In genomic region chr2:148515170-148515569, GRCh38 we compare ENCODE assay signal across 23 cellular contexts.
"Had no signal": no experiment of that assay in that cellular context is flagged by ENCODE, and none has a peak within 500 bp of the region (broad histone marks: within the 10 kb centered on the region; RNA-seq: fewer than 3 reads in every experiment).

No MANE protein-coding gene starts in this region.

- H2AFZ ChIP-seq: neural progenitor cell had no signal

- H3K27ac Mint-ChIP-seq: activated CD4-positive, alpha-beta memory T cell treated with anti-CD3 and anti-CD28 coated beads, Interleukin-2, amount 10 ng/mL, durations not matched to agents 7 days and 5 days; activated naive CD4-positive, alpha-beta T cell treated with anti-CD3 and anti-CD28 coated beads for 36 hours; activated naive CD8-positive, alpha-beta T cell treated with anti-CD3 and anti-CD28 coated beads, Interleukin-2, amount 10 ng/mL, durations not matched to agents 7 days and 5 days; neural progenitor cell; progenitor cell of endocrine pancreas; stimulated activated naive B cell treated with anti-CD40 and anti-IgM and Interleukin-4, amounts not matched to agents 10 μg/mL and 1 μg/mL and 100 μg/mL, for 72 hours; type B pancreatic cell had no signal

- H3K27me3 Mint-ChIP-seq: activated CD4-positive, alpha-beta memory T cell treated with anti-CD3 and anti-CD28 coated beads, Interleukin-2, amount 10 ng/mL, durations not matched to agents 7 days and 5 days; activated naive CD8-positive, alpha-beta T cell treated with anti-CD3 and anti-CD28 coated beads, Interleukin-2, amount 10 ng/mL, durations not matched to agents 7 days and 5 days; central memory CD8-positive, alpha-beta T cell; naive thymus-derived CD8-positive, alpha-beta T cell; progenitor cell of endocrine pancreas; stimulated activated naive B cell treated with anti-CD40 and anti-IgM and Interleukin-4, amounts not matched to agents 10 μg/mL and 1 μg/mL and 100 μg/mL, for 72 hours; type B pancreatic cell had no signal

- H3K9me3 ChIP-seq: breast epithelium, thoracic aorta had no signal

- H3K4me2 ChIP-seq: neural progenitor cell had no signal

- H3K9me3 Mint-ChIP-seq: activated CD4-positive, alpha-beta memory T cell treated with anti-CD3 and anti-CD28 coated beads, Interleukin-2, amount 10 ng/mL, durations not matched to agents 7 days and 5 days; activated naive CD4-positive, alpha-beta T cell treated with anti-CD3 and anti-CD28 coated beads for 36 hours; activated naive CD8-positive, alpha-beta T cell treated with anti-CD3 and anti-CD28 coated beads, Interleukin-2, amount 10 ng/mL, durations not matched to agents 7 days and 5 days; central memory CD8-positive, alpha-beta T cell; naive thymus-derived CD8-positive, alpha-beta T cell; neural progenitor cell; stimulated activated naive B cell treated with anti-CD40 and anti-IgM and Interleukin-4, amounts not matched to agents 10 μg/mL and 1 μg/mL and 100 μg/mL, for 72 hours; type B pancreatic cell had no signal

- H3K9ac ChIP-seq: neural progenitor cell had no signal

- H3K27ac ChIP-seq: breast epithelium, neural progenitor cell, VCaP had no signal

- H3K4me1 ChIP-seq: breast epithelium, neural progenitor cell had no signal

- H3K4me1 Mint-ChIP-seq: central memory CD8-positive, alpha-beta T cell; stimulated activated naive B cell treated with anti-CD40 and anti-IgM and Interleukin-4, amounts not matched to agents 10 μg/mL and 1 μg/mL and 100 μg/mL, for 72 hours had no signal

- FAIRE-seq: kidney had no signal

- H3K36me3 ChIP-seq: breast epithelium, neural progenitor cell, thoracic aorta had no signal

- H3K27me3 ChIP-seq: breast epithelium, neural progenitor cell had no signal

- ATAC-seq: activated CD4-positive, CD25-positive, alpha-beta regulatory T cell treated with anti-CD3 and anti-CD28 coated beads, Interleukin-2, amount 50 U/mL, for 24 hours; esophagus mucosa; left lobe of liver; naive thymus-derived CD8-positive, alpha-beta T cell; stimulated activated naive B cell treated with anti-CD40 and anti-IgM and Interleukin-4, amounts not matched to agents 10 μg/mL and 1 μg/mL and 100 μg/mL, for 72 hours had no signal

- H3K4me3 ChIP-seq: breast epithelium, lung, neural progenitor cell had no signal

- H3K4me3 Mint-ChIP-seq: activated CD4-positive, alpha-beta memory T cell treated with anti-CD3 and anti-CD28 coated beads, Interleukin-2, amount 10 ng/mL, durations not matched to agents 7 days and 5 days; activated naive CD4-positive, alpha-beta T cell treated with anti-CD3 and anti-CD28 coated beads for 36 hours; activated naive CD8-positive, alpha-beta T cell treated with anti-CD3 and anti-CD28 coated beads, Interleukin-2, amount 10 ng/mL, durations not matched to agents 7 days and 5 days; central memory CD8-positive, alpha-beta T cell; naive thymus-derived CD8-positive, alpha-beta T cell; neural progenitor cell; stimulated activated naive B cell treated with anti-CD40 and anti-IgM and Interleukin-4, amounts not matched to agents 10 μg/mL and 1 μg/mL and 100 μg/mL, for 72 hours; type B pancreatic cell had no signal

- DNase-seq: activated CD4-positive, alpha-beta memory T cell treated with anti-CD3 and anti-CD28 coated beads, Interleukin-2, amount 10 ng/mL, durations not matched to agents 7 days and 5 days; activated effector memory CD4-positive, alpha-beta T cell treated with Interleukin-2 at 50 U/mL for 16 hours; activated naive CD4-positive, alpha-beta T cell treated with anti-CD3 and anti-CD28 coated beads for 36 hours; activated naive CD8-positive, alpha-beta T cell treated with anti-CD3 and anti-CD28 coated beads, Interleukin-2, amount 10 ng/mL, durations not matched to agents 7 days and 5 days; effector memory CD4-positive, alpha-beta T cell; foreskin melanocyte; kidney; naive thymus-derived CD8-positive, alpha-beta T cell; retina; stimulated activated CD4-positive, alpha-beta T cell treated with anti-CD3 and anti-CD28 coated beads, Interleukin-2, amount 100 ng/mL, for 48 hours; stimulated activated CD8-positive, alpha-beta memory T cell treated with anti-CD3 and anti-CD28 coated beads, Interleukin-4, amount 100 ng/mL, for 48 hours; stimulated activated naive B cell treated with anti-CD40 and anti-IgM and Interleukin-4, amounts not matched to agents 10 μg/mL and 1 μg/mL and 100 μg/mL, for 72 hours had no signal
